In the genomic region with DNA sequence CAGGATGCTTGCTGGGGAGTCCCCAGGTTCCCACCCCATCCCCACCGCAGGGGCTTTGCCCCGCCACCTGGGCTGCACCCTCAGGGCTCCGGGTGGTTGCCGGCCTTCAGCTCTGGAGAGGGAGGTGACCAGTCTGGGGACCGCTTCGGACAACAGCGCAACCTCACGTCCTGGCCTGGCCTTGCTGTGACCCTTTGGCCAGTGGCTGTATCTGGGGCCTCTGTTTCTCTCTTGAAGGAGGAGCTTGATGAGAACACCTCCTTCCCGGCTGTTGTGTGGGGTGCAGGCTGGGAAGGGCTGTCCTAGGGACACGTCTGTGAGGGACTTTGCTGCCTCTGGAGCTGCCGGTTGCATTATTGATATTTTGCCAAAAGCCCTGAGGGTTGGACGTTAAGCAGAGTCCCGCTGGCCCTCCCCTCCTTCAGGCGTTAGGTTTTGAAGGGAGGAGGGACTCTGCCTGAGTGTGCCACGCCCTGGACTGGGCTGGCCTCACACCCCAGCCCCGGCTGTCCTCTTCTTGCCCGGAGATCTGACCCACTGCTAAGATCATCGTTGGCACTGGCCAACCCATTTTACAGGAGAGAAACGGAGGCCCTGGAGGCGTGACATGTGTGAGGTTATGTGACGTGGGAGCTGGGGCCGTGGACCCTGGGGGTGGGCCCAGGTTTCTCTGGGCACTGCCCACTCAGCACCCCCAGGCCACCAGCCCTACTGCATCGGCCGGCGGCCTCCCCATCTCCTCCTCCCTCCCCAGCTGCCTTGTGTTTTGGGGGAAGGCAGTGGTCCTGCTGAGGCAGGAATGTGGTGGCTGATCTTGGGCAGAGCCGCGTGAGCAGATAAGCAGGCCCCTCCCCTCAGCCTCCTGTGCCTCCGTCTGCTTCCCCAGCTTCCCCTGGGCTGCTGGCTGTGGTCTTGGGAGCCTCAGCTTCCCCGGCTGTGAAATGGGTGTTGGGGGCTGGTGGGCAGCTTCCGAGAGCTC, we compare ENCODE assay signal across 1 cellular context.
TF ChIP-seq lines count a peak whose summit lies in the region.

No MANE protein-coding gene starts in this region.

TF ChIP-seq in K562, 482 proteins besides CTCF, POLR2A, EP300 and RAD21 (continued from another document and continues in another):
- TF ChIP-seq, protein P1, sequence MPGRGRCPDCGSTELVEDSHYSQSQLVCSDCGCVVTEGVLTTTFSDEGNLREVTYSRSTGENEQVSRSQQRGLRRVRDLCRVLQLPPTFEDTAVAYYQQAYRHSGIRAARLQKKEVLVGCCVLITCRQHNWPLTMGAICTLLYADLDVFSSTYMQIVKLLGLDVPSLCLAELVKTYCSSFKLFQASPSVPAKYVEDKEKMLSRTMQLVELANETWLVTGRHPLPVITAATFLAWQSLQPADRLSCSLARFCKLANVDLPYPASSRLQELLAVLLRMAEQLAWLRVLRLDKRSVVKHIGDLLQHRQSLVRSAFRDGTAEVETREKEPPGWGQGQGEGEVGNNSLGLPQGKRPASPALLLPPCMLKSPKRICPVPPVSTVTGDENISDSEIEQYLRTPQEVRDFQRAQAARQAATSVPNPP (IDR thresholded peaks at IDR 0.05; ENCODE audit: borderline replicate concordance, insufficient read depth, insufficient read length), result no peak
- TF ChIP-seq NFE2 (IDR thresholded peaks at IDR 0.05; ENCODE audit: low read depth), result no peak
- peak; percentile 75; the same call in 1 of the 2 replicates for TF ChIP-seq ZBTB7A (IDR thresholded peaks at IDR 0.05; ENCODE audit: borderline replicate concordance, control insufficient read depth, low read depth, low read length)
- TF ChIP-seq PKNOX1 (IDR thresholded peaks at IDR 0.05), result 0 out of 2 replicates have a peak, but pooled peaks have one; percentile 25
- TF ChIP-seq POLR2H (tag; IDR thresholded peaks at IDR 0.05; ENCODE audit: low read depth), result no peak
- TF ChIP-seq CXXC5 (CRISPR knock-in tag; IDR thresholded peaks at IDR 0.05), result peak; percentile 46
- peak; percentile 48; the same call in 1 of the 2 replicates for TF ChIP-seq MTA3 (IDR thresholded peaks at IDR 0.05; ENCODE audit: borderline replicate concordance)
- TF ChIP-seq, protein P2, sequence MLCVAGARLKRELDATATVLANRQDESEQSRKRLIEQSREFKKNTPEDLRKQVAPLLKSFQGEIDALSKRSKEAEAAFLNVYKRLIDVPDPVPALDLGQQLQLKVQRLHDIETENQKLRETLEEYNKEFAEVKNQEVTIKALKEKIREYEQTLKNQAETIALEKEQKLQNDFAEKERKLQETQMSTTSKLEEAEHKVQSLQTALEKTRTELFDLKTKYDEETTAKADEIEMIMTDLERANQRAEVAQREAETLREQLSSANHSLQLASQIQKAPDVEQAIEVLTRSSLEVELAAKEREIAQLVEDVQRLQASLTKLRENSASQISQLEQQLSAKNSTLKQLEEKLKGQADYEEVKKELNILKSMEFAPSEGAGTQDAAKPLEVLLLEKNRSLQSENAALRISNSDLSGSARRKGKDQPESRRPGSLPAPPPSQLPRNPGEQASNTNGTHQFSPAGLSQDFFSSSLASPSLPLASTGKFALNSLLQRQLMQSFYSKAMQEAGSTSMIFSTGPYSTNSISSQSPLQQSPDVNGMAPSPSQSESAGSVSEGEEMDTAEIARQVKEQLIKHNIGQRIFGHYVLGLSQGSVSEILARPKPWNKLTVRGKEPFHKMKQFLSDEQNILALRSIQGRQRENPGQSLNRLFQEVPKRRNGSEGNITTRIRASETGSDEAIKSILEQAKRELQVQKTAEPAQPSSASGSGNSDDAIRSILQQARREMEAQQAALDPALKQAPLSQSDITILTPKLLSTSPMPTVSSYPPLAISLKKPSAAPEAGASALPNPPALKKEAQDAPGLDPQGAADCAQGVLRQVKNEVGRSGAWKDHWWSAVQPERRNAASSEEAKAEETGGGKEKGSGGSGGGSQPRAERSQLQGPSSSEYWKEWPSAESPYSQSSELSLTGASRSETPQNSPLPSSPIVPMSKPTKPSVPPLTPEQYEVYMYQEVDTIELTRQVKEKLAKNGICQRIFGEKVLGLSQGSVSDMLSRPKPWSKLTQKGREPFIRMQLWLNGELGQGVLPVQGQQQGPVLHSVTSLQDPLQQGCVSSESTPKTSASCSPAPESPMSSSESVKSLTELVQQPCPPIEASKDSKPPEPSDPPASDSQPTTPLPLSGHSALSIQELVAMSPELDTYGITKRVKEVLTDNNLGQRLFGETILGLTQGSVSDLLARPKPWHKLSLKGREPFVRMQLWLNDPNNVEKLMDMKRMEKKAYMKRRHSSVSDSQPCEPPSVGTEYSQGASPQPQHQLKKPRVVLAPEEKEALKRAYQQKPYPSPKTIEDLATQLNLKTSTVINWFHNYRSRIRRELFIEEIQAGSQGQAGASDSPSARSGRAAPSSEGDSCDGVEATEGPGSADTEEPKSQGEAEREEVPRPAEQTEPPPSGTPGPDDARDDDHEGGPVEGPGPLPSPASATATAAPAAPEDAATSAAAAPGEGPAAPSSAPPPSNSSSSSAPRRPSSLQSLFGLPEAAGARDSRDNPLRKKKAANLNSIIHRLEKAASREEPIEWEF (CRISPR knock-in tag; IDR thresholded peaks at IDR 0.05), result no peak
- TF ChIP-seq TAF7 (tag; IDR thresholded peaks at IDR 0.05), result no peak
- no peak for TF ChIP-seq RBM39 (optimal IDR thresholded peaks at IDR 0.05; ENCODE audit: low read depth, low read length)
- TF ChIP-seq NFIC (IDR thresholded peaks at IDR 0.05), result peak; percentile 86
- peak; percentile 65 to 75; a peak in 3 of 4 replicates for TF ChIP-seq KDM1A (IDR thresholded peaks at IDR 0.05)
- no peak for TF ChIP-seq NFIX (CRISPR knock-in tag; IDR thresholded peaks at IDR 0.05; ENCODE audit: low read depth)
- TF ChIP-seq MECOM (CRISPR knock-in tag; IDR thresholded peaks at IDR 0.05), result 0 out of 2 replicates have a peak, but pooled peaks have one; percentile 18
- TF ChIP-seq MNT (conservative IDR thresholded peaks at IDR 0.05), result peak in 1 of 2 experiments; percentile 53; a peak in 1 of 4 replicates
- TF ChIP-seq RBBP5 (IDR thresholded peaks at IDR 0.05; ENCODE audit: borderline replicate concordance, insufficient read depth, low read length, poor library complexity, severe bottlenecking), result peak; percentile 42
- no peak for TF ChIP-seq HCFC1 (IDR thresholded peaks at IDR 0.05; ENCODE audit: low read depth, low read length)
- no peak for TF ChIP-seq CAMTA2 (CRISPR knock-in tag; conservative IDR thresholded peaks at IDR 0.05)
- no peak for TF ChIP-seq SRSF9 (IDR thresholded peaks at IDR 0.05; ENCODE audit: borderline replicate concordance, low read depth, low read length)
- TF ChIP-seq LCOR (CRISPR knock-in tag; IDR thresholded peaks at IDR 0.05), result peak; percentile 69
- TF ChIP-seq RBFOX2 (IDR thresholded peaks at IDR 0.05; ENCODE audit: low read depth, low read length), result peak; percentile 47; the same call in 1 of the 2 replicates
- TF ChIP-seq CCAR2 (IDR thresholded peaks at IDR 0.05; ENCODE audit: low read depth, low read length), result no peak
- TF ChIP-seq CCNT2 (IDR thresholded peaks at IDR 0.05; ENCODE audit: borderline replicate concordance, extremely low read depth, insufficient read length, low read depth, low read length), result peak; percentile 26
- no peak for TF ChIP-seq MGA (IDR thresholded peaks at IDR 0.05)
- TF ChIP-seq, protein P3, sequence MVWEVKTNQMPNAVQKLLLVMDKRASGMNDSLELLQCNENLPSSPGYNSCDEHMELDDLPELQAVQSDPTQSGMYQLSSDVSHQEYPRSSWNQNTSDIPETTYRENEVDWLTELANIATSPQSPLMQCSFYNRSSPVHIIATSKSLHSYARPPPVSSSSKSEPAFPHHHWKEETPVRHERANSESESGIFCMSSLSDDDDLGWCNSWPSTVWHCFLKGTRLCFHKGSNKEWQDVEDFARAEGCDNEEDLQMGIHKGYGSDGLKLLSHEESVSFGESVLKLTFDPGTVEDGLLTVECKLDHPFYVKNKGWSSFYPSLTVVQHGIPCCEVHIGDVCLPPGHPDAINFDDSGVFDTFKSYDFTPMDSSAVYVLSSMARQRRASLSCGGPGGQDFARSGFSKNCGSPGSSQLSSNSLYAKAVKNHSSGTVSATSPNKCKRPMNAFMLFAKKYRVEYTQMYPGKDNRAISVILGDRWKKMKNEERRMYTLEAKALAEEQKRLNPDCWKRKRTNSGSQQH (CRISPR knock-in tag; IDR thresholded peaks at IDR 0.05), result no peak
- no peak for TF ChIP-seq ATF1 (CRISPR knock-in tag; IDR thresholded peaks at IDR 0.05)
- peak; percentile 76 for TF ChIP-seq ATF1 (tag; IDR thresholded peaks at IDR 0.05)
- TF ChIP-seq NONO (IDR thresholded peaks at IDR 0.05; ENCODE audit: low read depth in 2 of 2, low read length in 1 of 2), result no peak
- TF ChIP-seq TRIM24 (IDR thresholded peaks at IDR 0.05), result no peak
- TF ChIP-seq SMARCA5 (IDR thresholded peaks at IDR 0.05), result no peak
- TF ChIP-seq TEAD1 (CRISPR knock-in tag; IDR thresholded peaks at IDR 0.05), result peak; percentile 89 to 98; a peak in 3 of 4 replicates
